ENCODE assay signal across 9 cellular contexts in genomic region chr10:115001506-115002381, GRCh38.
DNase-seq lines count a peak whose midpoint lies in the region; ATAC-seq, FAIRE-seq and TF ChIP-seq lines count a peak whose summit lies in the region.
"Had no signal": no experiment of that assay in that cellular context is flagged by ENCODE, and none has a peak within 500 bp of the region (broad histone marks: within the 10 kb centered on the region; RNA-seq: fewer than 3 reads in every experiment).

No MANE protein-coding gene starts in this region.

- H3K9me3 Mint-ChIP-seq in immature natural killer cell = peaks cover 0 to 2% (median 0%) of the 10 kb centered on the region in 6 donors

- H3K36me3 ChIP-seq in bronchial epithelial cell (ENCODE audit: control insufficient read depth, insufficient read depth, low read length) = no peaks in the 10 kb centered on the region

- H3K36me3 Mint-ChIP-seq in immature natural killer cell = peaks cover 0 to 4% (median 0%) of the 10 kb centered on the region in 3 donors

- peaks cover 2% of the 10 kb centered on the region for H3K27me3 ChIP-seq in bronchial epithelial cell (ENCODE audit: control insufficient read depth, insufficient read depth, low read length)

- intact Hi-C loops in sciatic nerve (cut with DNase I) = no loop called here

- H3K4me1 Mint-ChIP-seq in immature natural killer cell = no peaks in the 10 kb centered on the region

- H3K4me3 ChIP-seq in bronchial epithelial cell (ENCODE audit: low read depth, low read length) = no peak overlapping the region
- H3K4me3 ChIP-seq: A549 had no signal

- no peak overlapping the region for H3K4me3 Mint-ChIP-seq in immature natural killer cell

- ATAC-seq in HG03520 (IDR thresholded peaks at IDR 0.05; ENCODE audit: unreplicated experiment) = peak; percentile 45
- peak; percentile 41 for ATAC-seq in sciatic nerve
- ATAC-seq: A549 had no signal

- peaks cover 2 to 4% (median 3%) of the 10 kb centered on the region in 3 donors for H3K27me3 Mint-ChIP-seq in immature natural killer cell (ENCODE audit: low read depth in 3 of 3)

- TF ChIP-seq CTCF in bronchial epithelial cell (IDR thresholded peaks at IDR 0.05; ENCODE audit: insufficient read depth, low read length, severe bottlenecking) = no peak

- FAIRE-seq in bronchial epithelial cell (lab: Jason Lieb, UNC) = peak; percentile 79
- FAIRE-seq: A549 had no signal

- no peak overlapping the region for H3K27ac Mint-ChIP-seq in immature natural killer cell

- DNase-seq in NCI-H2227 treated with DMSO at 0.1 percent for 48 hours (lab: John Stamatoyannopoulos, UW) (peak; percentile 36), NCI-H2227 (lab: John Stamatoyannopoulos, UW; ENCODE audit: unreplicated experiment) (no peak), bronchial epithelial cell (ENCODE audit: low read depth) (no peak), sciatic nerve (ENCODE audit: low spot score) (no peak), kidney glomerular epithelial cell (lab: John Stamatoyannopoulos, UW) (no peak), immature natural killer cell (no peak), GOT3 (lab: John Stamatoyannopoulos, UW) (no peak)
